Comparison of ENCODE assay signal across 28 cellular contexts in the genomic region with DNA sequence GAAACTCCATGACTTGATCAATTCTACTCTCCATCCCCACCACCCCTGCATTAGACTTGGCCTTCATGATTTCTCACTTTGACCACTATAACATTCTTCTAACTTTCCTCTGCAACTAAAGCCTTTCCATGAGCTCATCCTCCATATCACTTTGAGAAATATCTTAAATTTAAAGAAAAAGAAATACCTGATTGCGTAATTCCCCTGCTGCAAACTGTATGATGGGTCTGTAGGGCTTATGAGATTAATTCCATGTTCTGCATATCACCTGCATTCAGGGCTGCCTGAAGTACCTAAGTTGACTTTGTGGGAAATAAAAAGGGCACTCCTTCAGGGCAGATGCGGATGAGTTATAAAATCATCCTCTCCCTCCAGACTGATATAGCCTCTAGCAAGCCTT.
"Had no signal": no experiment of that assay in that cellular context is flagged by ENCODE, and none has a peak within 500 bp of the region (broad histone marks: within the 10 kb centered on the region; RNA-seq: fewer than 3 reads in every experiment).

No MANE protein-coding gene starts in this region.

- H3K4me3 ChIP-seq: neural progenitor cell, ovary, psoas muscle, skin epidermis, smooth muscle cell, spleen, suprapubic skin, testis, tibial artery, transverse colon, upper lobe of right lung, uterus had no signal

- H3K9me3 ChIP-seq: ovary, psoas muscle, spleen, suprapubic skin, testis, tibial artery, transverse colon, upper lobe of right lung, uterus had no signal

- H3K4me2 ChIP-seq: neural progenitor cell, smooth muscle cell had no signal

- H3K79me2 ChIP-seq: parathyroid adenoma had no signal

- H3K4me1 ChIP-seq: neural progenitor cell, parathyroid adenoma, psoas muscle, spleen, suprapubic skin, testis, tibial artery, transverse colon, upper lobe of right lung, uterus had no signal

- H3K27ac ChIP-seq: neural progenitor cell, ovary, parathyroid adenoma, psoas muscle, skin epidermis, spleen, suprapubic skin, testis, tibial artery, transverse colon, upper lobe of right lung, uterus had no signal

- ATAC-seq: natural killer cell; psoas muscle; right cardiac atrium; sciatic nerve; stimulated activated memory B cell treated with anti-CD40 and anti-IgM and Interleukin-4, amounts not matched to agents 10 μg/mL and 1 μg/mL and 100 μg/mL, for 72 hours; stimulated activated naive CD8-positive, alpha-beta T cell treated with anti-CD3 and anti-CD28 coated beads, Interleukin-15, amount 100 ng/mL, for 72 hours; stimulated activated naive CD8-positive, alpha-beta T cell treated with anti-CD3 and anti-CD28 coated beads, Interleukin-15, Interleukin-2, amounts not matched to agents 100 U/mL and 50 U/mL, for 24 hours; upper lobe of right lung had no signal

- H3K27me3 ChIP-seq: neural progenitor cell, ovary, spleen, suprapubic skin, testis, tibial artery, transverse colon, upper lobe of right lung, uterus had no signal

- DNase-seq: natural killer cell; occipital lobe; ovary; posterior cingulate gyrus; psoas muscle; right cardiac atrium; spleen; stimulated activated CD4-positive, alpha-beta T cell treated with anti-CD3 and anti-CD28 coated beads, Interleukin-12 subunit alpha, Interleukin-12 subunit beta, amount 100 ng/mL, for 4 hours; stimulated activated CD4-positive, alpha-beta T cell treated with anti-CD3 and anti-CD28 coated beads, Interleukin-1b, Interleukin-23, amount 100 ng/mL, for 48 hours; stimulated activated CD4-positive, alpha-beta T cell treated with anti-CD3 and anti-CD28 coated beads, Interleukin-4, amount 100 ng/mL, for 1 hour; stimulated activated CD4-positive, alpha-beta T cell treated with anti-CD3 and anti-CD28 coated beads, Interleukin-4, amount 100 ng/mL, for 4 hours; stimulated activated CD8-positive, alpha-beta memory T cell treated with anti-CD3 and anti-CD28 coated beads, Interleukin-4, amount 100 ng/mL, for 48 hours; stimulated activated naive CD4-positive, alpha-beta T cell; stimulated activated naive CD8-positive, alpha-beta T cell treated with anti-CD3 and anti-CD28 coated beads, Interleukin-15, amount 100 ng/mL, for 72 hours; stimulated activated naive CD8-positive, alpha-beta T cell treated with anti-CD3 and anti-CD28 coated beads, Interleukin-15, Interleukin-2, amounts not matched to agents 100 U/mL and 50 U/mL, for 24 hours; substantia nigra; testis; tibial artery; transverse colon; upper lobe of right lung; uterus had no signal

- H3K9ac ChIP-seq: neural progenitor cell, parathyroid adenoma had no signal

- H2AFZ ChIP-seq: neural progenitor cell, parathyroid adenoma had no signal

- H3K36me3 ChIP-seq: neural progenitor cell, ovary, spleen, suprapubic skin, tibial artery, transverse colon, upper lobe of right lung, uterus had no signal
